15 cellular contexts compared by ENCODE assay signal in genomic region chr11:37712246-37712645, GRCh38.
DNase-seq lines count a peak whose midpoint lies in the region; ATAC-seq and TF ChIP-seq lines count a peak whose summit lies in the region.
"Had no signal": no experiment of that assay in that cellular context is flagged by ENCODE, and none has a peak within 500 bp of the region (broad histone marks: within the 10 kb centered on the region; RNA-seq: fewer than 3 reads in every experiment).

No MANE protein-coding gene starts in this region.

- H3K27me3 ChIP-seq in A673 (replicated peaks; ENCODE audit: insufficient read depth, low read depth, low read length, poor library complexity) (no peaks in the 10 kb centered on the region), H7 (ENCODE audit: control insufficient read depth, insufficient read depth, low read length) (no peaks in the 10 kb centered on the region), RWPE2 (ENCODE audit: insufficient read depth, poor library complexity, severe bottlenecking) (no peaks in the 10 kb centered on the region)
- H3K27me3 ChIP-seq in CD8-positive, alpha-beta T cell (ENCODE audit: insufficient read depth, low read length) = no peaks in the 10 kb centered on the region
- H3K27me3 ChIP-seq: colonic mucosa, vagina had no signal

- peaks cover 1% of the 10 kb centered on the region for H3K9me3 Mint-ChIP-seq in CD8-positive, alpha-beta T cell

- POLR2A ChIA-PET in A673 (lab: Charles Lee; ENCODE audit: low non-redundant PET) = no interaction called here
- POLR2A ChIA-PET in CD8-positive, alpha-beta T cell (lab: Charles Lee) = no interaction called here

- ATAC-seq in RWPE2 (ENCODE audit: low read depth) = no peak; the same call in 2 of the 3 replicates
- ATAC-seq in GM21515 (IDR thresholded peaks at IDR 0.05; ENCODE audit: unreplicated experiment) = no peak
- ATAC-seq in HG02759 (IDR thresholded peaks at IDR 0.05; ENCODE audit: unreplicated experiment) = no peak
- no peak for ATAC-seq in CD8-positive, alpha-beta T cell
- ATAC-seq: activated CD4-positive, CD25-positive, alpha-beta regulatory T cell treated with anti-CD3 and anti-CD28 coated beads, Interleukin-2, amount 50 U/mL, for 24 hours had no signal

- BruUV-seq in A673 (replicated peaks; lab: Mats Ljungman, UMichigan) = no TSS peak

- H3K27ac ChIP-seq in A673 (ENCODE audit: low read depth, low read length, poor library complexity, severe bottlenecking) = no peak overlapping the region
- no peak overlapping the region for H3K27ac ChIP-seq in RWPE2 (ENCODE audit: poor library complexity, severe bottlenecking)
- H3K27ac ChIP-seq in CD8-positive, alpha-beta T cell (ENCODE audit: low read depth, low read length) = no peak overlapping the region
- H3K27ac ChIP-seq: colonic mucosa, vagina had no signal

- H3K36me3 Mint-ChIP-seq in CD8-positive, alpha-beta T cell = no peaks in the 10 kb centered on the region

- H3K9me3 ChIP-seq in A673 (ENCODE audit: low read depth, low read length, poor library complexity, severe bottlenecking) = no peaks in the 10 kb centered on the region
- no peaks in the 10 kb centered on the region for H3K9me3 ChIP-seq in RWPE2 (ENCODE audit: severe bottlenecking)
- no peaks in the 10 kb centered on the region for H3K9me3 ChIP-seq in CD8-positive, alpha-beta T cell (ENCODE audit: low read length)
- H3K9me3 ChIP-seq: colonic mucosa, vagina had no signal

- in situ Hi-C loops in G401 (cut with HindIII; ENCODE audit: low sequenced_read_pairs) = no loop called here

- H3K27me3 Mint-ChIP-seq in CD8-positive, alpha-beta T cell (ENCODE audit: low read depth) = no peaks in the 10 kb centered on the region

- no peak overlapping the region for H3K4me3 Mint-ChIP-seq in CD8-positive, alpha-beta T cell

- H3K4me1 ChIP-seq in A673 (ENCODE audit: insufficient read depth, low read length, poor library complexity, severe bottlenecking) = no peaks in the 10 kb centered on the region
- no peaks in the 10 kb centered on the region for H3K4me1 ChIP-seq in RWPE2 (ENCODE audit: insufficient read depth, poor library complexity, severe bottlenecking)
- no peaks in the 10 kb centered on the region for H3K4me1 ChIP-seq in CD8-positive, alpha-beta T cell (ENCODE audit: insufficient read depth, low read length)
- H3K4me1 ChIP-seq: colonic mucosa, vagina had no signal

- no peak overlapping the region for H3K4me3 ChIP-seq in A673 (ENCODE audit: low read depth, low read length, poor library complexity, severe bottlenecking)
- no peak overlapping the region for H3K4me3 ChIP-seq in H7 (ENCODE audit: insufficient read depth, low read depth, low read length)
- no peak overlapping the region for H3K4me3 ChIP-seq in RWPE2 (ENCODE audit: severe bottlenecking)
- no peak overlapping the region for H3K4me3 ChIP-seq in foreskin fibroblast (ENCODE audit: low read depth in 1 of 2, low read length in 2 of 2)
- H3K4me3 ChIP-seq in CD8-positive, alpha-beta T cell (ENCODE audit: low read depth, low read length) = no peak overlapping the region
- H3K4me3 ChIP-seq: colonic mucosa, vagina had no signal

- H3K36me3 ChIP-seq in A673 (ENCODE audit: insufficient read depth, low read length, poor library complexity, severe bottlenecking) = no peaks in the 10 kb centered on the region
- H3K36me3 ChIP-seq in H7 (replicated peaks; ENCODE audit: control insufficient read depth, insufficient read depth, low read length) = no peaks in the 10 kb centered on the region
- H3K36me3 ChIP-seq in RWPE2 (ENCODE audit: low read depth) = no peaks in the 10 kb centered on the region
- no peaks in the 10 kb centered on the region for H3K36me3 ChIP-seq in CD8-positive, alpha-beta T cell (ENCODE audit: insufficient read depth, low read length)
- H3K36me3 ChIP-seq: colonic mucosa, vagina had no signal

- no peaks in the 10 kb centered on the region for H3K4me1 Mint-ChIP-seq in CD8-positive, alpha-beta T cell (ENCODE audit: low read depth)

- TF ChIP-seq CTCF in A673 (conservative IDR thresholded peaks at IDR 0.05; ENCODE audit: low read depth, low read length) (peak; percentile 57), RWPE2 (IDR thresholded peaks at IDR 0.05; ENCODE audit: poor library complexity, severe bottlenecking) (peak; percentile 30), foreskin fibroblast (IDR thresholded peaks at IDR 0.05; ENCODE audit: low read depth, low read length) (peak; percentile 21)
- TF ChIP-seq CTCF in CD8-positive, alpha-beta T cell (IDR thresholded peaks at IDR 0.05) = no peak

- H3K27ac Mint-ChIP-seq in CD8-positive, alpha-beta T cell = no peak overlapping the region

- intact Hi-C loops in A673 (cut with micrococcal nuclease; ENCODE audit: unreplicated experiment) = no loop called here
- intact Hi-C loops in CD8-positive, alpha-beta T cell (cut with DNase I, micrococcal nuclease) = no loop called here

- CTCF ChIA-PET in A673 (lab: Charles Lee) = no interaction called here
- CTCF ChIA-PET in CD8-positive, alpha-beta T cell (lab: Charles Lee) = no interaction called here

- peak; percentile 65 for DNase-seq in A673 (ENCODE audit: low spot score)
- DNase-seq in H7 = peak; percentile 11
- no peak for DNase-seq in RWPE2 (ENCODE audit: low spot score)
- peak in 1 of 2 donors; percentile 18 for DNase-seq in foreskin fibroblast
- no peak for DNase-seq in G401 (ENCODE audit: low spot score)
- no peak for DNase-seq in CD8-positive, alpha-beta T cell
- DNase-seq: activated effector memory CD4-positive, alpha-beta T cell treated with anti-CD3 and anti-CD28 coated beads, Interleukin-2, amount 50 U/mL, for 16 hours; C1 segment of cervical spinal cord; colonic mucosa; head of caudate nucleus; midbrain had no signal

Comparison
In these comparisons a context has a peak if more than half of its experiments do, and no peak if none do; other contexts are left out.
1. DNase-seq: peak in A673 (single experiment) and H7 (single experiment); none in RWPE2 (single experiment), G401 (single experiment) and CD8-positive, alpha-beta T cell (0 of 7).